Comparison of ENCODE assay signal across 14 cellular contexts in genomic region chr19:16199275-16199932, GRCh38. TPM values are rescaled to one million over a fixed set of nuclear protein-coding genes. Genes with fewer than 3 reads are reported as not detected.
DNase-seq lines count a peak whose midpoint lies in the region; ATAC-seq and TF ChIP-seq lines count a peak whose summit lies in the region.
"Had no signal": no experiment of that assay in that cellular context is flagged by ENCODE, and none has a peak within 500 bp of the region (broad histone marks: within the 10 kb centered on the region; RNA-seq: fewer than 3 reads in every experiment).

No MANE protein-coding gene starts in this region.

- peaks cover 49% of the 10 kb centered on the region for H3K79me2 ChIP-seq in hepatocyte

- ATAC-seq in WTC11 (no peak), HG03039 (IDR thresholded peaks at IDR 0.05; ENCODE audit: unreplicated experiment) (no peak), HG02798 (IDR thresholded peaks at IDR 0.05; ENCODE audit: poor library complexity, unreplicated experiment) (no peak)
- no peak for ATAC-seq in stimulated activated effector memory CD8-positive, alpha-beta T cell treated with anti-CD3 and anti-CD28 coated beads, Interleukin-12 subunit alpha, Interleukin-12 subunit beta, amount 100 ng/mL, for 72 hours

- peak; percentile 46 for DNase-seq in activated CD8-positive, alpha-beta memory T cell treated with anti-CD3 and anti-CD28 coated beads, Interleukin-2, amount 50 U/mL, for 48 hours
- no peak for DNase-seq in activated CD8-positive, alpha-beta memory T cell treated with anti-CD3 and anti-CD28 coated beads for 24 hours
- DNase-seq in WTC11 (ENCODE audit: low spot score) (no peak), hepatocyte (ENCODE audit: low spot score) (no peak), NCI-H1417 treated with DMSO at 0.1 percent for 48 hours (lab: John Stamatoyannopoulos, UW) (no peak)
- DNase-seq in stimulated activated effector memory CD8-positive, alpha-beta T cell treated with anti-CD3 and anti-CD28 coated beads, Interleukin-12 subunit alpha, Interleukin-12 subunit beta, amount 100 ng/mL, for 72 hours (ENCODE audit: low spot score in 2 of 2) = no peak
- DNase-seq: stimulated activated CD4-positive, alpha-beta T cell treated with anti-CD3 and anti-CD28 coated beads, Interleukin-12 subunit alpha, Interleukin-12 subunit beta, amount 100 ng/mL, for 4 hours; transverse colon had no signal

- no peaks in the 10 kb centered on the region for H3K9me2 ChIP-seq in hepatocyte (replicated peaks; ENCODE audit: insufficient read depth)

- peak overlapping the region; percentile 72 for H3K4me3 Mint-ChIP-seq in WTC11
- H3K4me3 Mint-ChIP-seq in stimulated activated effector memory CD8-positive, alpha-beta T cell treated with anti-CD3 and anti-CD28 coated beads, Interleukin-12 subunit alpha, Interleukin-12 subunit beta, amount 100 ng/mL, for 72 hours = peak overlapping the region; percentile 92

- no peaks in the 10 kb centered on the region for H3K27me3 ChIP-seq in hepatocyte
- H3K27me3 ChIP-seq: transverse colon had no signal

- WGBS in hepatocyte (ENCODE audit: low lambda C conversion rate, missing lambda C conversion rate) = 93% methylated on average over 9 of the region's 9 CpGs

- CTCF ChIA-PET in WTC11 (lab: Charles Lee) = interaction anchor here (1.0 to 3.1 kb wide), 2 partner anchors 14 to 184 kb away, joined by 3 to 39 read pairs; partner anchors contain the start of gene FAM32A

- H2AFZ ChIP-seq in hepatocyte = no peak overlapping the region

- H3K4me2 ChIP-seq in hepatocyte = peak overlapping the region; percentile 93

- no peak overlapping the region for H3K4me3 ChIP-seq in hepatocyte

- no peaks in the 10 kb centered on the region for H3K9me3 Mint-ChIP-seq in WTC11
- no peaks in the 10 kb centered on the region for H3K9me3 Mint-ChIP-seq in stimulated activated effector memory CD8-positive, alpha-beta T cell treated with anti-CD3 and anti-CD28 coated beads, Interleukin-12 subunit alpha, Interleukin-12 subunit beta, amount 100 ng/mL, for 72 hours

- no peaks in the 10 kb centered on the region for H3K36me3 Mint-ChIP-seq in WTC11
- peaks cover 46% of the 10 kb centered on the region for H3K36me3 Mint-ChIP-seq in stimulated activated effector memory CD8-positive, alpha-beta T cell treated with anti-CD3 and anti-CD28 coated beads, Interleukin-12 subunit alpha, Interleukin-12 subunit beta, amount 100 ng/mL, for 72 hours

- no peaks in the 10 kb centered on the region for H4K20me1 ChIP-seq in hepatocyte (ENCODE audit: insufficient read depth, poor library complexity, severe bottlenecking)

- no peak for TF ChIP-seq CTCF in WTC11 (IDR thresholded peaks at IDR 0.05)
- TF ChIP-seq CTCF in hepatocyte (IDR thresholded peaks at IDR 0.05; ENCODE audit: poor library complexity) = no peak

- H3K27ac ChIP-seq in hepatocyte = peak overlapping the region; percentile 72

- H3K27ac Mint-ChIP-seq in WTC11 = no peak overlapping the region
- H3K27ac Mint-ChIP-seq in stimulated activated effector memory CD8-positive, alpha-beta T cell treated with anti-CD3 and anti-CD28 coated beads, Interleukin-12 subunit alpha, Interleukin-12 subunit beta, amount 100 ng/mL, for 72 hours = peak overlapping the region; percentile 97

- H3K4me1 Mint-ChIP-seq in WTC11 = peaks cover 12% of the 10 kb centered on the region
- peaks cover 62% of the 10 kb centered on the region for H3K4me1 Mint-ChIP-seq in stimulated activated effector memory CD8-positive, alpha-beta T cell treated with anti-CD3 and anti-CD28 coated beads, Interleukin-12 subunit alpha, Interleukin-12 subunit beta, amount 100 ng/mL, for 72 hours

- H3K27me3 Mint-ChIP-seq in WTC11 (ENCODE audit: low read depth) = no peaks in the 10 kb centered on the region

- no peaks in the 10 kb centered on the region for H3K36me3 ChIP-seq in hepatocyte (replicated peaks; ENCODE audit: insufficient read depth, low read depth)

- POLR2A ChIA-PET in WTC11 (lab: Charles Lee) = no interaction called here

- H3K4me1 ChIP-seq in hepatocyte (ENCODE audit: insufficient read depth) = peaks cover 20% of the 10 kb centered on the region

- H3K9me3 ChIP-seq in hepatocyte (ENCODE audit: low read depth) = no peaks in the 10 kb centered on the region
- H3K9me3 ChIP-seq: transverse colon had no signal

TF ChIP-seq in WTC11, 78 proteins besides CTCF, POLR2A, EP300 and RAD21:
- TF ChIP-seq SMAD4 (CRISPR knock-in tag; IDR thresholded peaks at IDR 0.05) (no peak), ZNF532 (CRISPR knock-in tag; IDR thresholded peaks at IDR 0.05; ENCODE audit: borderline replicate concordance) (no peak), JAZF1 (CRISPR knock-in tag; IDR thresholded peaks at IDR 0.05) (no peak), ZNF512 (CRISPR knock-in tag; IDR thresholded peaks at IDR 0.05; ENCODE audit: borderline replicate concordance) (no peak), KAT7 (CRISPR knock-in tag; IDR thresholded peaks at IDR 0.05; ENCODE audit: borderline replicate concordance) (no peak), HMGA2 (CRISPR knock-in tag; IDR thresholded peaks at IDR 0.05) (no peak), ZNF232 (CRISPR knock-in tag; IDR thresholded peaks at IDR 0.05) (no peak), NR3C1 (CRISPR knock-in tag; conservative IDR thresholded peaks at IDR 0.05; ENCODE audit: low read depth) (no peak), ATF3 (CRISPR knock-in tag; conservative IDR thresholded peaks at IDR 0.05) (no peak), ZNF396 (CRISPR knock-in tag; IDR thresholded peaks at IDR 0.05; ENCODE audit: borderline replicate concordance) (no peak), ZNF317 (CRISPR knock-in tag; IDR thresholded peaks at IDR 0.05; ENCODE audit: borderline replicate concordance, low read depth) (no peak), CREM (CRISPR knock-in tag; IDR thresholded peaks at IDR 0.05) (no peak)
TF ChIP-seq in WTC11: peak in this region for 0.

RNA-seq across cellular contexts. Expression of gene AP1M1, which starts 1.7 kb away (rescaled TPM):
- total RNA-seq in WTC11 (2021) (27.7 to 34.5 TPM (median 30.5 TPM) in 3 replicates), hepatocyte (56.3 and 56.7 TPM in 2 replicates)
- 92.6 and 93.3 TPM in 2 replicates for polyA plus RNA-seq in hepatocyte

RNA-seq across cellular contexts. Expression of gene FAM32A, which starts 14.2 kb away (rescaled TPM):
- total RNA-seq in WTC11 (2021) (59.5 to 62.6 TPM (median 62.2 TPM) in 3 replicates), hepatocyte (132 and 133 TPM in 2 replicates)
- 144 and 154 TPM in 2 replicates for polyA plus RNA-seq in hepatocyte

RNA-seq across cellular contexts. Expression of gene CIB3, which starts 26.1 kb away (rescaled TPM):
- total RNA-seq in WTC11 (2021) (not detected in 3 replicates), hepatocyte (not detected in 2 replicates)
- polyA plus RNA-seq in hepatocyte = not detected in 2 replicates
- total RNA-seq: cerebellum, H1, NCI-H460, transverse colon had no signal
- polyA plus RNA-seq: BJ, H1 had no signal

RNA-seq across cellular contexts. Expression of gene HSH2D, which starts 55.9 kb away (rescaled TPM):
- 1.6 to 3.2 TPM (median 3.0 TPM) in 3 replicates for total RNA-seq in WTC11 (2021)
- total RNA-seq in hepatocyte = 4.0 and 6.1 TPM in 2 replicates
- 3.5 and 3.7 TPM in 2 replicates for polyA plus RNA-seq in hepatocyte
- total RNA-seq: cerebellum, NCI-H460 had no signal
- polyA plus RNA-seq: BJ had no signal
